In the genomic region with DNA sequence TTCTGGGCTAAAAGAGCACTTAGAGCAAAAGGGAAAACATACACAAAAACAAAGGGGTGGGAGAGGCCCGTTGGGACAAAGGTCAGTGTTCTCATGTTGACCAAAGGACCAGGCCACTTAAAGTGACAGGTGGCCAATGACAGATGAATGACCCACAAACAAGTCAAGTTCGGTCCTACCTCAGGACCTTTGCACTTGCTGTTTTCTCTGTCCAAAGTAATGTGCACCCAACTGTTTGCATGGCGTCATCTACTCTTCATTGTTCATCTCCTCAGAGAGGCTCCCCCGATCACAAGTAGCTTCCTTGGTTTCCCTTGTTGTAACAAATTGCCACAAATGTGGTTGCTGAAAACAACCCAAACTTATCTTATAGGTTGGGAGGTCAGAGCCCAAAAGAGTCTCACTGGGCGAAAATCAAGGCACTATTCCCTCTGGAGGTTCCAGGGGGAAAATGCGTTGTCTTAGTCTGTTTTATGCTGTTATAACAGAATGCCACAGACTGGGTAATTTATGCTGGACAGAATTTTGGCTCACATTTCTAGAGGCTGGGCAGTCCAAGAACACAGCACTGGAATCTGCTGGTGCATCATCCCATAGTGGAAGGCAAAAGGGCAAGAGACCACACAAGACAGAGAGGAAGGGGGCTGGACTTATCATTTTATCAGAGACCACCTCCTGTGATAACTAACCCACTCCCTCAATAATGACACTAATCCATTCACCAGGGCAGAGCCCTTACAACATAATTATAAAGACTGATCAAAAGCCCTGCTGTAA, we compare ENCODE assay signal across 17 cellular contexts.
"Had no signal": no experiment of that assay in that cellular context is flagged by ENCODE, and none has a peak within 500 bp of the region (broad histone marks: within the 10 kb centered on the region; RNA-seq: fewer than 3 reads in every experiment).

No MANE protein-coding gene starts in this region.

- H3K4me1 ChIP-seq: prostate gland had no signal

- H3K9me3 ChIP-seq: prostate gland, upper lobe of left lung had no signal

- H3K27me3 ChIP-seq: foreskin keratinocyte, upper lobe of left lung had no signal

- H3K4me3 ChIP-seq: prostate gland, upper lobe of left lung had no signal

- H3K27ac ChIP-seq: foreskin keratinocyte, prostate gland, upper lobe of left lung had no signal

- ATAC-seq: effector memory CD8-positive, alpha-beta T cell; right cardiac atrium had no signal

- H3K36me3 ChIP-seq: prostate gland, upper lobe of left lung had no signal

- DNase-seq: activated B cell treated with CpG ODN at 0.5 μM for 24 hours; activated CD4-positive, alpha-beta T cell treated with anti-CD3 and anti-CD28 coated beads, Interleukin-2, amount 10 ng/mL, durations not matched to agents 7 days and 5 days; activated CD8-positive, alpha-beta memory T cell treated with anti-CD3 and anti-CD28 coated beads, Interleukin-2, amount 50 U/mL, for 48 hours; activated gamma-delta T cell treated with Interleukin-2 at 50 U/mL for 16 hours; activated naive CD8-positive, alpha-beta T cell treated with anti-CD3 and anti-CD28 coated beads for 36 hours; amygdala; effector memory CD8-positive, alpha-beta T cell; mesenchymal stem cell; nephron progenitor cell; occipital lobe; right cardiac atrium; stimulated activated CD4-positive, alpha-beta T cell treated with anti-CD3 and anti-CD28 coated beads, Interleukin-4, amount 100 ng/mL, for 24 hours; stimulated activated naive CD4-positive, alpha-beta T cell treated with Interleukin-2 at 50 U/mL for 16 hours; T-helper 2 cell; upper lobe of left lung had no signal
